Comparison of ENCODE assay signal across 8 cellular contexts in genomic region chr16:89201467-89202377, GRCh38. TPM values are rescaled to one million over a fixed set of nuclear protein-coding genes. Genes with fewer than 3 reads are reported as not detected.
DNase-seq lines count a peak whose midpoint lies in the region; ATAC-seq and TF ChIP-seq lines count a peak whose summit lies in the region.

No MANE protein-coding gene starts in this region.

- ATAC-seq in activated B cell treated with CpG ODN at 0.5 μM for 24 hours (ENCODE audit: low read depth) = peak; percentile 97
- ATAC-seq in HG03196 (IDR thresholded peaks at IDR 0.05; ENCODE audit: unreplicated experiment) = no peak
- no peak for ATAC-seq in GM18868 (IDR thresholded peaks at IDR 0.05; ENCODE audit: unreplicated experiment)

- H3K4me3 Mint-ChIP-seq in activated B cell treated with CpG ODN at 0.5 μM for 24 hours = peak overlapping the region; percentile 67

- H3K36me3 ChIP-seq in breast epithelium = no peaks in the 10 kb centered on the region

- peak; percentile 45 for DNase-seq in DMS114 treated with DMSO at 0.1 percent for 48 hours (lab: John Stamatoyannopoulos, UW; ENCODE audit: unreplicated experiment)
- peak; percentile 48 for DNase-seq in LHCN-M2 (ENCODE audit: low read depth)
- peak; percentile 72 for DNase-seq in activated B cell treated with CpG ODN at 0.5 μM for 24 hours
- DNase-seq in breast epithelium (ENCODE audit: low spot score in 2 of 2) = peak; percentile 59 to 92
- peak; percentile 64 for DNase-seq in iris pigment epithelial cell (ENCODE audit: low read depth)
- DNase-seq in stimulated activated CD4-positive, alpha-beta T cell treated with anti-CD3 and anti-CD28 coated beads, Interleukin-2, amount 100 ng/mL, for 24 hours = peak; percentile 81 to 87

- TF ChIP-seq POLR2A in breast epithelium (IDR thresholded peaks at IDR 0.05) = no peak

- H3K9me3 Mint-ChIP-seq in activated B cell treated with CpG ODN at 0.5 μM for 24 hours = peaks cover 6% of the 10 kb centered on the region

- POLR2A ChIA-PET in activated B cell treated with CpG ODN at 0.5 μM for 24 hours (lab: Charles Lee) = interaction anchor here (1.0 kb wide), 1 partner anchor 16 kb away, joined by 3 read pairs; the partner anchor contains the start of gene ZNF778

- no peak overlapping the region for H3K27ac ChIP-seq in breast epithelium

- no peak overlapping the region for H3K27ac Mint-ChIP-seq in activated B cell treated with CpG ODN at 0.5 μM for 24 hours

- H3K27me3 Mint-ChIP-seq in activated B cell treated with CpG ODN at 0.5 μM for 24 hours = peaks cover 37% of the 10 kb centered on the region

- CTCF ChIA-PET in activated B cell treated with CpG ODN at 0.5 μM for 24 hours (lab: Charles Lee) = no interaction called here

- H3K4me1 ChIP-seq in breast epithelium = peaks cover 0 to 9% of the 10 kb centered on the region in 2 donors

- TF ChIP-seq CTCF in activated B cell treated with CpG ODN at 0.5 μM for 24 hours (IDR thresholded peaks at IDR 0.05) (no peak), breast epithelium (IDR thresholded peaks at IDR 0.05) (no peak)

- intact Hi-C loops in activated B cell treated with CpG ODN at 0.5 μM for 24 hours (cut with micrococcal nuclease) = loop anchor here (1.0 kb wide), 1 partner anchor 30 kb away; the partner anchor contains the start of gene CDH15
- intact Hi-C loops in breast epithelium (cut with DNase I; ENCODE audit: low total_unique reads) = no loop called here

- H3K36me3 Mint-ChIP-seq in activated B cell treated with CpG ODN at 0.5 μM for 24 hours (ENCODE audit: low read depth) = no peaks in the 10 kb centered on the region

- H3K4me3 ChIP-seq in breast epithelium = peak overlapping the region; percentile 3 to 68 (median 45)

- H3K27me3 ChIP-seq in breast epithelium = peaks cover 6 to 48% of the 10 kb centered on the region in 2 donors

- H3K9me3 ChIP-seq in breast epithelium = no peaks in the 10 kb centered on the region

- peaks cover 14% of the 10 kb centered on the region for H3K4me1 Mint-ChIP-seq in activated B cell treated with CpG ODN at 0.5 μM for 24 hours

RNA-seq across cellular contexts. Expression of gene SLC22A31, which starts 1.4 kb away (rescaled TPM):
- total RNA-seq in LHCN-M2 (2014; rRNA removed) = 0.06 TPM in 1 of 2 replicates, not detected in the other
- polyA plus RNA-seq in LHCN-M2 (2012) = 0.11 TPM
- not detected in 2 replicates for total RNA-seq in activated B cell treated with CpG ODN at 0.5 μM for 24 hours
- total RNA-seq in breast epithelium = not detected

RNA-seq across cellular contexts. Expression of gene ZNF778, which starts 15.8 kb away (rescaled TPM):
- 7.6 and 9.0 TPM in 2 replicates for total RNA-seq in LHCN-M2 (2014; rRNA removed)
- polyA plus RNA-seq in LHCN-M2 (2012) = 4.0 TPM
- 7.2 and 11.4 TPM in 2 replicates for total RNA-seq in activated B cell treated with CpG ODN at 0.5 μM for 24 hours
- 10 to 100 TPM; 10.1 to 20.9 (median 12.5) TPM for total RNA-seq in breast epithelium

RNA-seq across cellular contexts. Expression of gene CDH15, which starts 30.2 kb away (rescaled TPM):
- total RNA-seq in LHCN-M2 (2014; rRNA removed) (186 and 201 TPM in 2 replicates), activated B cell treated with CpG ODN at 0.5 μM for 24 hours (not detected in 2 replicates), breast epithelium (not detected)
- polyA plus RNA-seq in LHCN-M2 (2012) = 129 TPM

Comparison
In these comparisons a context has a peak if more than half of its experiments do, and no peak if none do; other contexts are left out.
1. RNA of gene CDH15, which starts 30.2 kb away (total RNA-seq): 186 to 201 TPM in LHCN-M2; not detected in activated B cell treated with CpG ODN at 0.5 μM for 24 hours and not detected in breast epithelium; every median in the first group is over 100 times any median in the second.
2. Peak in every context shown above with its lines, with median percentiles within 50 percentile points of each other: DNase-seq.